16 cellular contexts compared by ENCODE assay signal in genomic region chr4:68575081-68575480, GRCh38. TPM values are rescaled to one million over a fixed set of nuclear protein-coding genes. Genes with fewer than 3 reads are reported as not detected.
A peak's percentile ranks its signal among the peaks of the same experiment; 100 is the strongest.
DNase-seq lines count a peak whose midpoint lies in the region; ATAC-seq, FAIRE-seq and TF ChIP-seq lines count a peak whose summit lies in the region.
"Had no signal": no experiment of that assay in that cellular context is flagged by ENCODE, and none has a peak within 500 bp of the region (broad histone marks: within the 10 kb centered on the region; RNA-seq: fewer than 3 reads in every experiment).

No MANE protein-coding gene starts in this region.

- DNase-seq in GM06990 (ENCODE audit: extremely low read depth, insufficient read length) (no peak), GM18507 (ENCODE audit: extremely low spot score, insufficient read length, low read depth) (no peak), T-helper 17 cell (no peak), ascending aorta (ENCODE audit: low spot score in 2 of 2) (no peak), coronary artery (ENCODE audit: low spot score) (no peak)
- DNase-seq in stimulated activated naive B cell treated with anti-CD40 and anti-IgM and Interleukin-4, amounts not matched to agents 10 μg/mL and 1 μg/mL and 100 μg/mL, for 72 hours, result no peak
- DNase-seq in stimulated activated naive CD8-positive, alpha-beta T cell treated with anti-CD3 and anti-CD28 coated beads, Interleukin-15, Interleukin-2, amounts not matched to agents 100 U/mL and 50 U/mL, for 24 hours, result no peak
- DNase-seq: 8988T; C1 segment of cervical spinal cord; CD4-positive, alpha-beta T cell; DMS79; GOT3; H9; KBM-7 had no signal

- H3K9me3 Mint-ChIP-seq in stimulated activated naive B cell treated with anti-CD40 and anti-IgM and Interleukin-4, amounts not matched to agents 10 μg/mL and 1 μg/mL and 100 μg/mL, for 72 hours, result peaks cover 6 to 8% of the 10 kb centered on the region in 2 donors
- H3K9me3 Mint-ChIP-seq: CD4-positive, alpha-beta T cell; H9 had no signal

- H3K27ac Mint-ChIP-seq in T-helper 17 cell, result peak overlapping the region; percentile 14
- peak overlapping the region; percentile 93 for H3K27ac Mint-ChIP-seq in stimulated activated naive B cell treated with anti-CD40 and anti-IgM and Interleukin-4, amounts not matched to agents 10 μg/mL and 1 μg/mL and 100 μg/mL, for 72 hours
- H3K27ac Mint-ChIP-seq: CD4-positive, alpha-beta T cell; H9 had no signal

- H3K4me3 ChIP-seq in GM06990 (replicated peaks; ENCODE audit: low read depth, low read length), result peak overlapping the region; percentile 78
- no peak overlapping the region for H3K4me3 ChIP-seq in ascending aorta
- no peak overlapping the region for H3K4me3 ChIP-seq in coronary artery
- H3K4me3 ChIP-seq: GM12878 had no signal

- peaks cover 2% of the 10 kb centered on the region for H3K4me1 Mint-ChIP-seq in T-helper 17 cell
- peaks cover 27 to 28% of the 10 kb centered on the region in 2 donors for H3K4me1 Mint-ChIP-seq in stimulated activated naive B cell treated with anti-CD40 and anti-IgM and Interleukin-4, amounts not matched to agents 10 μg/mL and 1 μg/mL and 100 μg/mL, for 72 hours
- H3K4me1 Mint-ChIP-seq: H9 had no signal

- TF ChIP-seq CTCF in GM06990 (IDR thresholded peaks at IDR 0.05; ENCODE audit: insufficient read depth, low read length, poor library complexity, severe bottlenecking), result no peak
- no peak for TF ChIP-seq CTCF in ascending aorta (IDR thresholded peaks at IDR 0.05)
- no peak for TF ChIP-seq CTCF in coronary artery (IDR thresholded peaks at IDR 0.05)

- no peak overlapping the region for H3K27ac ChIP-seq in ascending aorta
- no peak overlapping the region for H3K27ac ChIP-seq in coronary artery

- no peaks in the 10 kb centered on the region for H3K27me3 Mint-ChIP-seq in T-helper 17 cell
- H3K27me3 Mint-ChIP-seq in stimulated activated naive B cell treated with anti-CD40 and anti-IgM and Interleukin-4, amounts not matched to agents 10 μg/mL and 1 μg/mL and 100 μg/mL, for 72 hours, result no peaks in the 10 kb centered on the region
- H3K27me3 Mint-ChIP-seq: CD4-positive, alpha-beta T cell had no signal

- no peaks in the 10 kb centered on the region for H3K4me1 ChIP-seq in ascending aorta

- no peaks in the 10 kb centered on the region for H3K27me3 ChIP-seq in GM06990 (replicated peaks; ENCODE audit: control insufficient read depth, insufficient read depth, low read length)
- no peaks in the 10 kb centered on the region for H3K27me3 ChIP-seq in ascending aorta

- FAIRE-seq in GM18507 (lab: Jason Lieb, UNC), result peak; percentile 65
- FAIRE-seq: GM12878 had no signal

- no peak for ATAC-seq in T-helper 17 cell
- no peak for ATAC-seq in stimulated activated naive B cell treated with anti-CD40 and anti-IgM and Interleukin-4, amounts not matched to agents 10 μg/mL and 1 μg/mL and 100 μg/mL, for 72 hours (replicated peaks)
- no peak for ATAC-seq in stimulated activated naive CD8-positive, alpha-beta T cell treated with anti-CD3 and anti-CD28 coated beads, Interleukin-15, Interleukin-2, amounts not matched to agents 100 U/mL and 50 U/mL, for 24 hours
- ATAC-seq: GM12878 had no signal

- H3K9me3 ChIP-seq in T-helper 17 cell (ENCODE audit: control insufficient read depth, low read length, poor library complexity, severe bottlenecking) (no peaks in the 10 kb centered on the region), ascending aorta (no peaks in the 10 kb centered on the region)

- H3K36me3 Mint-ChIP-seq in T-helper 17 cell (ENCODE audit: low read depth), result no peaks in the 10 kb centered on the region
- peaks cover 2 to 13% of the 10 kb centered on the region in 2 donors for H3K36me3 Mint-ChIP-seq in stimulated activated naive B cell treated with anti-CD40 and anti-IgM and Interleukin-4, amounts not matched to agents 10 μg/mL and 1 μg/mL and 100 μg/mL, for 72 hours

- no peaks in the 10 kb centered on the region for H3K36me3 ChIP-seq in GM06990 (ENCODE audit: control insufficient read depth, insufficient read depth, low read length)
- H3K36me3 ChIP-seq in ascending aorta, result no peaks in the 10 kb centered on the region

- no peak overlapping the region for H3K4me3 Mint-ChIP-seq in T-helper 17 cell
- H3K4me3 Mint-ChIP-seq in stimulated activated naive B cell treated with anti-CD40 and anti-IgM and Interleukin-4, amounts not matched to agents 10 μg/mL and 1 μg/mL and 100 μg/mL, for 72 hours, result peak overlapping the region in 1 of 2 donors; percentile 85
- H3K4me3 Mint-ChIP-seq: CD4-positive, alpha-beta T cell; H9 had no signal

- intact Hi-C loops in ascending aorta (cut with DNase I), result no loop called here

RNA-seq across cellular contexts. Expression of gene UGT2B17, which starts 1.0 kb away (rescaled TPM):
- total RNA-seq in T-helper 17 cell (not detected), ascending aorta (not detected)
- total RNA-seq: CD4-positive, alpha-beta T cell; G401; H9 had no signal
